Comparison of ENCODE assay signal across 22 cellular contexts in genomic region chrX:68927178-68927577, GRCh38.
DNase-seq lines count a peak whose midpoint lies in the region; ATAC-seq lines count a peak whose summit lies in the region.
"Had no signal": no experiment of that assay in that cellular context is flagged by ENCODE, and none has a peak within 500 bp of the region (broad histone marks: within the 10 kb centered on the region; RNA-seq: fewer than 3 reads in every experiment).

No MANE protein-coding gene starts in this region.

- H3K4me1 ChIP-seq in mesendoderm (ENCODE audit: control insufficient read depth, low read depth, low read length) = no peaks in the 10 kb centered on the region
- H3K4me1 ChIP-seq: BE2C had no signal

- no peak overlapping the region for H2BK15ac ChIP-seq in mesendoderm (replicated peaks; ENCODE audit: low read depth)

- intact Hi-C loops in posterior vena cava (cut with DNase I) = no loop called here

- no peak overlapping the region for H4K5ac ChIP-seq in mesendoderm (ENCODE audit: low read length)

- no peak overlapping the region for H3K23ac ChIP-seq in mesendoderm (ENCODE audit: low read length)

- no peaks in the 10 kb centered on the region for H3K36me3 ChIP-seq in mesendoderm (ENCODE audit: control insufficient read depth, insufficient read depth, low read length)
- H3K36me3 ChIP-seq: BE2C, BLaER1 had no signal

- H3K4me2 ChIP-seq in mesendoderm (ENCODE audit: low read length) = no peak overlapping the region
- H3K4me2 ChIP-seq: BLaER1 had no signal

- no peak overlapping the region for H3K56ac ChIP-seq in mesendoderm (ENCODE audit: low read length)

- no peak overlapping the region for H3K27ac ChIP-seq in mesendoderm (ENCODE audit: low read depth, low read length)
- H3K27ac ChIP-seq: BLaER1 had no signal

- no peak overlapping the region for H3K9ac ChIP-seq in mesendoderm (ENCODE audit: low read length)
- H3K9ac ChIP-seq: BLaER1 had no signal

- no CpG with 5 or more reads among the region's 5 CpGs for WGBS in mesendoderm (ENCODE audit: extremely low coverage, insufficient coverage, low lambda C conversion rate)

- H3K79me2 ChIP-seq in mesendoderm (ENCODE audit: control insufficient read depth, insufficient read depth, low read length) = no peaks in the 10 kb centered on the region

- no peak overlapping the region for H4K8ac ChIP-seq in mesendoderm (ENCODE audit: low read depth, low read length)

- DNase-seq in mesendoderm (peak; percentile 16), posterior vena cava (ENCODE audit: low spot score) (peak; percentile 8), NCI-H146 treated with DMSO at 0.1 percent for 48 hours (lab: John Stamatoyannopoulos, UW; ENCODE audit: unreplicated experiment) (no peak), NCI-H510A treated with DMSO at 0.1 percent for 48 hours (lab: John Stamatoyannopoulos, UW) (no peak)
- DNase-seq: 8988T; ACHN; BE2C; C1 segment of cervical spinal cord; CD4-positive, alpha-beta memory T cell; CD4-positive, CD25-positive, alpha-beta regulatory T cell; CD8-positive, alpha-beta memory T cell; COR-L47; DMS 273 treated with DMSO at 0.1 percent for 48 hours; DMS153; DMS53; DMS79; DND-41; EL; GDM1 had no signal

- H3K18ac ChIP-seq in mesendoderm (ENCODE audit: low read length) = no peak overlapping the region

- no peak overlapping the region for H2AK5ac ChIP-seq in mesendoderm (ENCODE audit: low read length)

- no peak for ATAC-seq in GM21619 (IDR thresholded peaks at IDR 0.05; ENCODE audit: unreplicated experiment)
- ATAC-seq: GM12878 had no signal

- no peak overlapping the region for H3K4ac ChIP-seq in mesendoderm (ENCODE audit: low read depth, low read length)

- no peak overlapping the region for H3K4me3 ChIP-seq in mesendoderm (ENCODE audit: low read length)
- H3K4me3 ChIP-seq: BLaER1, GM12878 had no signal

- no peaks in the 10 kb centered on the region for H3K27me3 ChIP-seq in mesendoderm (ENCODE audit: insufficient read depth, low read length, poor library complexity)
- H3K27me3 ChIP-seq: BE2C had no signal

- H2BK120ac ChIP-seq in mesendoderm (ENCODE audit: low read depth, low read length) = no peak overlapping the region

- H2BK5ac ChIP-seq in mesendoderm (ENCODE audit: low read length) = no peak overlapping the region

- H3K79me1 ChIP-seq in mesendoderm (ENCODE audit: low read length) = no peaks in the 10 kb centered on the region

Comparison
In these comparisons a context has a peak if more than half of its experiments do, and no peak if none do; other contexts are left out.
1. DNase-seq: peak in mesendoderm (single experiment) and posterior vena cava (single experiment); none in NCI-H146 treated with DMSO at 0.1 percent for 48 hours (single experiment) and NCI-H510A treated with DMSO at 0.1 percent for 48 hours (single experiment).